1 cellular context compared by ENCODE assay signal in the genomic region with DNA sequence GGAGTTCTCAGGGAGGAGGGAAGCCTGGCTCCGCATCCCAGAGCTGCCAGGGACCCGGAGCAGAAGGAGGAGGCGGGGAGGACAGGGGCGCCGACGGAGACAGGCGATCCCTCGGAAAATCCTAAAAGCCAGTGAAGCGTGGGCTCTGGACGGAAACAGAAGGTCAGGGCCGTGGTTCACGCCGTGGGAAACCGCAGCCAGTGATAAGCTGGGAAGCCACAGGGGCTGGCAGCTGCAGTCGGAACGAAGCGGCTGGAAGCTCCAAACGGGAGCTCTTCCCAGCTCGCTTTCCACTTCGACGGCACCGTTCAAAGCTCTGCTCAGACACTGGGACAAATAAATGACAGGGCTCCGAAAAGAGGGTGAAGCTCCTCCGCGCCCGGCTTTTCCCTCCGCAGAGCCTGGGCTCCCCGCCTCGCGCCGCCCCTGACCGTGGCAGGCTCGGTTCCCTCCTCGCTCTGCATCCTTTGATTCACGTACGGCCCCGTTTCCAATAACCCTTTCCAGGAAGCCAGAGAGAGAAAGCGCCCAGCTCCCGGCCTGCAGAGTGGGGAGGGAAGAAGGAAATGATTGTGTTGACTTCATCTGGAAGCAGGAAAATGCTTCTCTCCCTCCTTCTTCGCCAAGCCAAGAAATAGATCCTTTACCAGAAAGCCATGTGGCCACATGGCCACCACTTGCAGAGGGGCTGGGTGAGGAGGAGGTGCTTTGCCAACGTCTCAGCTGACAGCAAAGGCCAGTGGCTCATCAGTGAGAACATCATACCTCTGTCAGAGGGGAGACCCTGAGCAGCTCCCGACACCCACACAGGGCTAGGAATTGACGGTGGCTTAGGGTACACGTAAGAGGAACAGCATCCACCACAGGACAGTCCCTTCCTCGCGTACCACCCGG.
TF ChIP-seq lines count a peak whose summit lies in the region.

No MANE protein-coding gene starts in this region.

TF ChIP-seq in H1, 55 proteins besides CTCF, POLR2A, EP300 and RAD21 (continued from another document):
- TF ChIP-seq TAF1 (IDR thresholded peaks at IDR 0.05; ENCODE audit: low read depth, low read length) (no peak), ASH2L (IDR thresholded peaks at IDR 0.05; ENCODE audit: low read length) (peak; percentile 28), SUZ12 (IDR thresholded peaks at IDR 0.05; ENCODE audit: low read length) (peak; percentile 74), GABPA (IDR thresholded peaks at IDR 0.05; ENCODE audit: borderline replicate concordance, insufficient read depth, low read length) (peak; percentile 54; the same call in 1 of the 2 replicates), TBP (IDR thresholded peaks at IDR 0.05; ENCODE audit: low read depth, low read length) (peak; percentile 97)
